In genomic region chrX:11109968-11110367, GRCh38 we compare ENCODE assay signal across 19 cellular contexts. TPM values are rescaled to one million over a fixed set of nuclear protein-coding genes. Genes with fewer than 3 reads are reported as not detected.
DNase-seq lines count a peak whose midpoint lies in the region; ATAC-seq, FAIRE-seq and TF ChIP-seq lines count a peak whose summit lies in the region.
"Had no signal": no experiment of that assay in that cellular context is flagged by ENCODE, and none has a peak within 500 bp of the region (broad histone marks: within the 10 kb centered on the region; RNA-seq: fewer than 3 reads in every experiment).

No MANE protein-coding gene starts in this region.

- peak overlapping the region; percentile 88 for H3K9ac ChIP-seq in Loucy (ENCODE audit: low read depth, low read length, poor library complexity, severe bottlenecking)
- H3K9ac ChIP-seq: parathyroid adenoma had no signal

- DNase-seq in GM12891 (ENCODE audit: insufficient read length, low spot score) (no peak), SW480 (ENCODE audit: low spot score) (peak; percentile 6), osteoblast (ENCODE audit: insufficient read length, low spot score, missing footprints) (no peak), superior temporal gyrus (ENCODE audit: extremely low spot score) (no peak)
- DNase-seq in stimulated activated CD4-positive, alpha-beta T cell treated with anti-CD3 and anti-CD28 coated beads, Interleukin-15, amount 100 ng/mL, for 24 hours = no peak
- DNase-seq: activated CD4-positive, alpha-beta T cell treated with anti-CD3 and anti-CD28 coated beads for 36 hours; activated naive CD8-positive, alpha-beta T cell treated with anti-CD3 and anti-CD28 coated beads, Interleukin-2, amount 50 U/mL, for 24 hours; C1 segment of cervical spinal cord; hippocampal formation; kidney; NCI-H1694; NCI-H774; stimulated activated CD4-positive, alpha-beta T cell treated with anti-CD3 and anti-CD28 coated beads, Interleukin-4, amount 100 ng/mL, for 4 hours; upper lobe of right lung had no signal

- H4K20me1 ChIP-seq in Loucy (ENCODE audit: insufficient read depth, low read length, poor library complexity, severe bottlenecking) (peaks cover 13% of the 10 kb centered on the region), osteoblast (ENCODE audit: insufficient read depth, low read length) (no peaks in the 10 kb centered on the region)

- H3K9me2 ChIP-seq in Loucy (replicated peaks; ENCODE audit: low read depth, low read length) = no peaks in the 10 kb centered on the region

- FAIRE-seq in GM12891 (lab: Jason Lieb, UNC) = peak; percentile 41
- FAIRE-seq: bronchial epithelial cell, kidney, TTC549 had no signal

- peak overlapping the region; percentile 82 for H3K4me2 ChIP-seq in Loucy (ENCODE audit: low read depth, low read length, poor library complexity, severe bottlenecking)
- peak overlapping the region; percentile 73 for H3K4me2 ChIP-seq in osteoblast (ENCODE audit: insufficient read depth, low read length)

- H3K79me2 ChIP-seq in Loucy (ENCODE audit: insufficient read depth, low read length) (peaks cover 47% of the 10 kb centered on the region), osteoblast (ENCODE audit: insufficient read depth, low read length) (peaks cover 24% of the 10 kb centered on the region)
- H3K79me2 ChIP-seq: parathyroid adenoma had no signal

- H3K36me3 ChIP-seq in Loucy (ENCODE audit: insufficient read depth, low read length) (peaks cover 7% of the 10 kb centered on the region; the same call in 1 of the 2 replicates), osteoblast (ENCODE audit: insufficient read depth, low read length) (peaks cover 5% of the 10 kb centered on the region)

- TF ChIP-seq CTCF in Loucy (conservative IDR thresholded peaks at IDR 0.05; ENCODE audit: low read length) (no peak), osteoblast (IDR thresholded peaks at IDR 0.05; ENCODE audit: extremely low read depth, low read depth, low read length) (no peak)

- H3K4me3 ChIP-seq in Loucy (ENCODE audit: low read length, poor library complexity, severe bottlenecking) (peak overlapping the region; percentile 89), osteoblast (ENCODE audit: insufficient read depth, low read length) (no peak overlapping the region)

- no peak overlapping the region for H3K27ac ChIP-seq in osteoblast (ENCODE audit: low read depth, low read length)
- H3K27ac ChIP-seq: parathyroid adenoma had no signal

- no peaks in the 10 kb centered on the region for H3K9me3 ChIP-seq in Loucy (ENCODE audit: insufficient read depth, low read depth, low read length)
- no peaks in the 10 kb centered on the region for H3K9me3 ChIP-seq in osteoblast (ENCODE audit: low read depth, low read length)
- H3K9me3 ChIP-seq: upper lobe of right lung had no signal

- peaks cover 32% of the 10 kb centered on the region for H3K4me1 ChIP-seq in Loucy (ENCODE audit: insufficient read depth, low read length, poor library complexity, severe bottlenecking)
- H3K4me1 ChIP-seq in osteoblast (ENCODE audit: insufficient read depth, low read length) = peaks cover 9% of the 10 kb centered on the region

- H3F3A ChIP-seq in Loucy (ENCODE audit: low read depth) = no peaks in the 10 kb centered on the region

- ATAC-seq in HG03565 (IDR thresholded peaks at IDR 0.05; ENCODE audit: unreplicated experiment) = no peak
- ATAC-seq: activated CD4-positive, alpha-beta T cell treated with anti-CD3 and anti-CD28 coated beads for 36 hours; activated naive CD8-positive, alpha-beta T cell treated with anti-CD3 and anti-CD28 coated beads, Interleukin-2, amount 50 U/mL, for 24 hours; upper lobe of right lung had no signal

- H2AFZ ChIP-seq in Loucy (ENCODE audit: low read length) (no peak overlapping the region; the same call in 1 of the 2 replicates), osteoblast (ENCODE audit: low read length) (no peak overlapping the region)

- TF ChIP-seq POLR2A in GM12891 (IDR thresholded peaks at IDR 0.05; ENCODE audit: low read depth, low read length) = no peak

- H3K27me3 ChIP-seq in Loucy (ENCODE audit: insufficient read depth, low read length, poor library complexity, severe bottlenecking) (no peaks in the 10 kb centered on the region), osteoblast (ENCODE audit: insufficient read depth, low read length) (no peaks in the 10 kb centered on the region)
- H3K27me3 ChIP-seq: upper lobe of right lung had no signal

TF ChIP-seq in GM12891, 5 proteins besides CTCF, POLR2A, EP300 and RAD21:
- no peak for TF ChIP-seq POU2F2 (IDR thresholded peaks at IDR 0.05; ENCODE audit: low read depth, low read length)
- no peak for TF ChIP-seq POLR2AphosphoS5 (IDR thresholded peaks at IDR 0.05; ENCODE audit: low read depth, low read length)
- no peak for TF ChIP-seq SPI1 (IDR thresholded peaks at IDR 0.05; ENCODE audit: low read depth, low read length)
- no peak for TF ChIP-seq PAX5 (IDR thresholded peaks at IDR 0.05; ENCODE audit: insufficient read depth, low read length, severe bottlenecking)
- TF ChIP-seq TAF1 (IDR thresholded peaks at IDR 0.05; ENCODE audit: low read depth, low read length) = no peak

RNA-seq across cellular contexts. Expression of gene HCCS, which starts 1.2 kb away (rescaled TPM):
- polyA plus RNA-seq in GM12891 (2012; ENCODE audit: low read depth, missing spikeins) = 28.5 TPM
- total RNA-seq in osteoblast = 16.5 and 17.7 TPM in 2 replicates
